Comparison of ENCODE assay signal across 11 cellular contexts in genomic region chr5:77937015-77937908, GRCh38.
A peak's percentile ranks its signal among the peaks of the same experiment; 100 is the strongest.
DNase-seq lines count a peak whose midpoint lies in the region; ATAC-seq and TF ChIP-seq lines count a peak whose summit lies in the region.
"Had no signal": no experiment of that assay in that cellular context is flagged by ENCODE, and none has a peak within 500 bp of the region (broad histone marks: within the 10 kb centered on the region; RNA-seq: fewer than 3 reads in every experiment).

No MANE protein-coding gene starts in this region.

- DNase-seq in lower lobe of right lung (no peak), NCI-H2227 treated with DMSO at 0.1 percent for 48 hours (lab: John Stamatoyannopoulos, UW) (no peak), MCF 10A (ENCODE audit: unreplicated experiment) (no peak), endodermal cell (no peak)
- no peak for DNase-seq in stimulated activated CD4-positive, alpha-beta T cell treated with anti-CD3 and anti-CD28 coated beads, Interleukin-15, amount 100 ng/mL, for 24 hours
- DNase-seq: brain microvascular endothelial cell, NCI-H1417 had no signal

- H3K27me3 Mint-ChIP-seq in MCF 10A (ENCODE audit: insufficient read depth, unreplicated experiment): no peaks in the 10 kb centered on the region
- H3K27me3 Mint-ChIP-seq in endodermal cell (ENCODE audit: insufficient read depth): peaks cover 29% of the 10 kb centered on the region

- H3K27ac ChIP-seq in lower lobe of right lung: no peak overlapping the region
- H3K27ac ChIP-seq in endodermal cell (ENCODE audit: low read depth, low read length): no peak overlapping the region
- H3K27ac ChIP-seq: brain microvascular endothelial cell, VCaP had no signal

- CTCF ChIA-PET in MCF 10A (lab: Yijun Ruan, JAX): interaction anchor here (0.7 to 1.1 kb wide), 2 partner anchors 32 to 51 kb away, joined by 3 read pairs; no protein-coding TSS in a partner anchor

- H3K27me3 ChIP-seq in lower lobe of right lung (ENCODE audit: low read depth): peaks cover 9% of the 10 kb centered on the region
- peaks cover 11% of the 10 kb centered on the region for H3K27me3 ChIP-seq in endodermal cell (ENCODE audit: control insufficient read depth, insufficient read depth, low read length, poor library complexity, severe bottlenecking)
- H3K27me3 ChIP-seq: brain microvascular endothelial cell had no signal

- intact Hi-C loops in lower lobe of right lung (cut with DNase I): no loop called here
- intact Hi-C loops in MCF 10A (cut with micrococcal nuclease): no loop called here

- H3K9ac ChIP-seq in endodermal cell (ENCODE audit: extremely low read depth, low read length, poor library complexity, severe bottlenecking): no peak overlapping the region

- H3K4me1 ChIP-seq in lower lobe of right lung: no peaks in the 10 kb centered on the region
- no peaks in the 10 kb centered on the region for H3K4me1 ChIP-seq in endodermal cell (ENCODE audit: control insufficient read depth, insufficient read depth, low read length)

- no peak overlapping the region for H3K27ac Mint-ChIP-seq in MCF 10A (ENCODE audit: low read depth, unreplicated experiment)
- no peak overlapping the region for H3K27ac Mint-ChIP-seq in endodermal cell

- H3K4me3 Mint-ChIP-seq in MCF 10A (ENCODE audit: unreplicated experiment) (no peak overlapping the region), endodermal cell (no peak overlapping the region)

- H3K36me3 Mint-ChIP-seq in MCF 10A (ENCODE audit: insufficient read depth, unreplicated experiment): no peaks in the 10 kb centered on the region
- no peaks in the 10 kb centered on the region for H3K36me3 Mint-ChIP-seq in endodermal cell (ENCODE audit: low read depth)

- H3K9me3 Mint-ChIP-seq in MCF 10A (ENCODE audit: unreplicated experiment) (peaks cover 8% of the 10 kb centered on the region), endodermal cell (peaks cover 1% of the 10 kb centered on the region)

- no TSS peak for BruUV-seq in MCF 10A (replicated peaks; lab: Mats Ljungman, UMichigan)

- H3K36me3 ChIP-seq in lower lobe of right lung (no peaks in the 10 kb centered on the region), endodermal cell (ENCODE audit: control insufficient read depth, insufficient read depth, low read length) (no peaks in the 10 kb centered on the region)
- H3K36me3 ChIP-seq: brain microvascular endothelial cell had no signal

- WGBS in endodermal cell (ENCODE audit: insufficient coverage in 1 of 2, insufficient read length in 1 of 2), 2 experiments: 88 to 92% methylated on average over 5 to 6 of the region's 6 CpGs

- POLR2A ChIA-PET in MCF 10A (lab: Yijun Ruan, JAX): interaction anchor here (0.7 to 1.4 kb wide), 3 partner anchors 11 to 360 kb away, joined by 3 read pairs; no protein-coding TSS in a partner anchor

- no peaks in the 10 kb centered on the region for H3K9me3 ChIP-seq in lower lobe of right lung
- no peaks in the 10 kb centered on the region for H3K9me3 ChIP-seq in endodermal cell (ENCODE audit: control insufficient read depth, low read length)

- H3K4me1 Mint-ChIP-seq in MCF 10A (ENCODE audit: insufficient read depth, unreplicated experiment): peaks cover 5% of the 10 kb centered on the region
- no peaks in the 10 kb centered on the region for H3K4me1 Mint-ChIP-seq in endodermal cell

- TF ChIP-seq CTCF in lower lobe of right lung (IDR thresholded peaks at IDR 0.05) (no peak), MCF 10A (IDR thresholded peaks at IDR 0.05; ENCODE audit: unreplicated experiment) (no peak), endodermal cell (conservative IDR thresholded peaks at IDR 0.05) (no peak)

- H3K4me3 ChIP-seq in lower lobe of right lung (no peak overlapping the region), endodermal cell (ENCODE audit: low read length) (no peak overlapping the region)

- ATAC-seq in GM18907 (IDR thresholded peaks at IDR 0.05; ENCODE audit: unreplicated experiment): peak; percentile 86
- ATAC-seq in HG02571 (IDR thresholded peaks at IDR 0.05; ENCODE audit: unreplicated experiment): peak; percentile 86
- peak; percentile 75 for ATAC-seq in HG03565 (IDR thresholded peaks at IDR 0.05; ENCODE audit: unreplicated experiment)
- ATAC-seq in lower lobe of right lung: peak; percentile 62 to 69
